ENCODE assay signal across 7 cellular contexts in the genomic region with DNA sequence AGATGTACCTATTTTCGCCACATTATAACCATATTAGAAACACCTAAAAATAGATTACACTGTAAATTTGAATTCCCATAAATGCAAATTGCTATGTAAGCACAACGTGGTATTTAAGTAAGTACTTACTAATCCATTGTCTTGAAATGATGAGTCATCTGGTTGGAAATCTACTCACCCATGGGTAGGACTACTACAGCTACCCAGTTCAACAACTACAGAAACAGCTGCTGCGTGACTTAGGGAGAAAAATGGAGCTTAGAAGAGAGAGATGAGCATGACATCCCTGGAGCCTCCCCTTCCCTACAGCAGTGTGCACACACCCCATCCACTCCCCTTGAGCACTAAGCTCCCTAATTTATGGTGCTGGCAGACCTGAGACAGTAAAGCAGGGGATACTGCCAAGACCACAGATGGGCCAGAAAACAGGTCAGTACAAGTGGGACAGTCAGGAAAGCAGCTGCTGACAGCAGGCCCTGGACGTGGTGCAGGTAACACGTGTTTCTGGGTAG. TPM values are rescaled to one million over a fixed set of nuclear protein-coding genes. Genes with fewer than 3 reads are reported as not detected.
A peak's percentile ranks its signal among the peaks of the same experiment; 100 is the strongest.
DNase-seq lines count a peak whose midpoint lies in the region; ATAC-seq and FAIRE-seq lines count a peak whose summit lies in the region.

No MANE protein-coding gene starts in this region.

- no peaks in the 10 kb centered on the region for H3K9me3 ChIP-seq in T-helper 17 cell (ENCODE audit: control insufficient read depth, low read length, poor library complexity, severe bottlenecking)

- ATAC-seq in GM18861 (IDR thresholded peaks at IDR 0.05; ENCODE audit: unreplicated experiment) (peak; percentile 57), HG02870 (IDR thresholded peaks at IDR 0.05; ENCODE audit: unreplicated experiment) (peak; percentile 36), T-helper 17 cell (no peak)

- no peaks in the 10 kb centered on the region for H3K27me3 Mint-ChIP-seq in T-helper 17 cell

- peaks cover 5% of the 10 kb centered on the region for H3K4me1 Mint-ChIP-seq in T-helper 17 cell

- DNase-seq in RCC 7860 (ENCODE audit: low spot score): peak; percentile 16
- peak; percentile 70 for DNase-seq in myocyte (ENCODE audit: low read depth)
- DNase-seq in T-helper 17 cell: no peak
- DNase-seq in frontal cortex (ENCODE audit: low spot score in 2 of 2): no peak
- no peak for DNase-seq in activated gamma-delta T cell treated with Interleukin-2 at 50 U/mL for 16 hours

- no peak overlapping the region for H3K4me3 Mint-ChIP-seq in T-helper 17 cell

- H3K27ac Mint-ChIP-seq in T-helper 17 cell: no peak overlapping the region

- FAIRE-seq in RCC 7860 (lab: Jason Lieb, UNC) (no peak), frontal cortex (lab: Jason Lieb, UNC) (no peak)

- H3K36me3 Mint-ChIP-seq in T-helper 17 cell (ENCODE audit: low read depth): no peaks in the 10 kb centered on the region

RNA-seq across cellular contexts. Expression of a gene that starts 26.9 kb away (rescaled TPM):
- total RNA-seq in myocyte: 12.3 and 22.7 TPM in 2 replicates
- 3.4 TPM for polyA plus RNA-seq in myocyte (2012)
- total RNA-seq in T-helper 17 cell: 1 to 10 TPM; 7.8 to 8.9 TPM
- 103 TPM for total RNA-seq in frontal cortex

RNA-seq across cellular contexts. Expression of a gene that starts 32.7 kb away (rescaled TPM):
- total RNA-seq in myocyte (23.6 and 23.9 TPM in 2 replicates), T-helper 17 cell (10 to 100 TPM; 32.1 to 35.2 TPM), frontal cortex (64.0 TPM)
- polyA plus RNA-seq in myocyte (2012): 18.7 TPM

RNA-seq across cellular contexts. Expression of a gene that starts 47.7 kb away (rescaled TPM):
- total RNA-seq in myocyte (0.48 and 4.0 TPM in 2 replicates), T-helper 17 cell (1 to 10 TPM; 3.8 to 7.9 TPM), frontal cortex (28.9 TPM)
- 0.21 TPM for polyA plus RNA-seq in myocyte (2012)

Comparison
In these comparisons a context has a peak if more than half of its experiments do, and no peak if none do; other contexts are left out.
1. DNase-seq: peak in RCC 7860 (single experiment) and myocyte (single experiment); none in T-helper 17 cell (0 of 3), frontal cortex (0 of 2) and activated gamma-delta T cell treated with Interleukin-2 at 50 U/mL for 16 hours (single experiment).